ENCODE assay signal across 14 cellular contexts in the genomic region with DNA sequence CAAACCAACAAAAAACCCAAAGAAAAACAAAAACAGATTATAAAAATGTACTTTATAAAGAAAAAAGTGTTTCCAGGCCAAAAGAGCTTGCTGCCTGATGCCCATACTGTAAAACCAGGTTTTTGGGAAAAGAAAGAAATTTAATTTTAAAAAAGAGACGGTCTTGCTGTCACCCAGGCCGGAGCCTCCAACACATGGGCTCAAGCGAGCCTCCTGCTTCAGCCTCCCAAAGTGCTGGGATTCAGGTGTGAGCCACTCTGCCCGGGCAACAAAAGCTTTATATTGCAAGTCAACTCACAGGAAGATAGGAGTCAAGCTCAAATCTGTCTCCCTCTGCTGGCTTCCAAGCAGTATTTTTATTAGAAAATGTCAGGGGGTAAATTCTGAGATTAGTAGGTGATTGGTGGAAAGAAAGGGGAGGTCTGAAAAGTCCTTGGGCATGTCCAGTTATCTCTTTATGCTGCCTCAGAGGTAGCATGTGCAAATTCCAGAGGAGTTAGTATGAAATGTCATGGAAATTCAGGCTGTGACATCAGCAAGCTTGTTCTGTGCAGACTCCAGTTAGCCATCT. TPM values are rescaled to one million over a fixed set of nuclear protein-coding genes. Genes with fewer than 3 reads are reported as not detected.
A peak's percentile ranks its signal among the peaks of the same experiment; 100 is the strongest.
DNase-seq lines count a peak whose midpoint lies in the region; ATAC-seq, FAIRE-seq and TF ChIP-seq lines count a peak whose summit lies in the region.
"Had no signal": no experiment of that assay in that cellular context is flagged by ENCODE, and none has a peak within 500 bp of the region (broad histone marks: within the 10 kb centered on the region; RNA-seq: fewer than 3 reads in every experiment).

No MANE protein-coding gene starts in this region.

- H2AFZ ChIP-seq in mammary epithelial cell (ENCODE audit: low read depth, low read length), result no peak overlapping the region
- no peak overlapping the region for H2AFZ ChIP-seq in fibroblast of lung (ENCODE audit: low read length)

- BruUV-seq in MCF 10A (replicated peaks; lab: Mats Ljungman, UMichigan) (no TSS peak), mammary epithelial cell (replicated peaks; lab: Mats Ljungman, UMichigan) (no TSS peak)

- no peaks in the 10 kb centered on the region for H4K20me1 ChIP-seq in mammary epithelial cell (ENCODE audit: insufficient read depth, low read length)
- H4K20me1 ChIP-seq in fibroblast of lung (ENCODE audit: control insufficient read depth, extremely low read depth, insufficient read depth, low read length), result no peaks in the 10 kb centered on the region
- H4K20me1 ChIP-seq: BLaER1 treated with 17β-estradiol and CSF1 and Interleukin-3, amounts not matched to agents 10 nM and 100 nM had no signal

- intact Hi-C loops in MCF 10A (cut with micrococcal nuclease), result no loop called here
- intact Hi-C loops in mammary epithelial cell (cut with micrococcal nuclease), result loop anchor here (2.0 kb wide), 1 partner anchor 48 kb away; no protein-coding TSS in a partner anchor
- intact Hi-C loops in aorta (cut with DNase I), result no loop called here

- no peak for FAIRE-seq in GM12892 (lab: Jason Lieb, UNC)
- FAIRE-seq: GM12878 had no signal

- H3K9me3 ChIP-seq in mammary epithelial cell (replicated peaks; ENCODE audit: insufficient read depth, low read length), result no peaks in the 10 kb centered on the region
- H3K9me3 ChIP-seq in fibroblast of lung (ENCODE audit: control insufficient read depth, insufficient read depth, low read depth, low read length), result no peaks in the 10 kb centered on the region
- H3K9me3 ChIP-seq in aorta (ENCODE audit: control insufficient read depth, low read length), result no peaks in the 10 kb centered on the region
- H3K9me3 ChIP-seq: gastroesophageal sphincter had no signal

- H3K4me3 ChIP-seq in mammary epithelial cell (replicated peaks in 1 of 3; ENCODE audit: insufficient read depth in 1 of 3, low read depth in 2 of 3, low read length in 3 of 3) (no peak overlapping the region), fibroblast of lung (replicated peaks in 1 of 4; ENCODE audit: control extremely low read depth in 1 of 4, insufficient read depth in 1 of 4, low read depth in 3 of 4, low read length in 4 of 4) (no peak overlapping the region), aorta (ENCODE audit: low read length in 2 of 2) (no peak overlapping the region)
- H3K4me3 ChIP-seq: BLaER1 treated with 17β-estradiol and CSF1 and Interleukin-3, amounts not matched to agents 10 nM and 100 nM; gastroesophageal sphincter; GM12878 had no signal

- H3K4me1 ChIP-seq in mammary epithelial cell (ENCODE audit: insufficient read depth, low read length) (no peaks in the 10 kb centered on the region), fibroblast of lung (ENCODE audit: control insufficient read depth, extremely low read depth, insufficient read depth, low read length) (no peaks in the 10 kb centered on the region), aorta (ENCODE audit: control insufficient read depth in 1 of 2, insufficient read depth in 2 of 2, low read length in 2 of 2) (no peaks in the 10 kb centered on the region)
- H3K4me1 ChIP-seq: BLaER1 treated with 17β-estradiol and CSF1 and Interleukin-3, amounts not matched to agents 10 nM and 100 nM had no signal

- DNase-seq in MCF 10A (ENCODE audit: unreplicated experiment) (peak; percentile 16), mammary epithelial cell (no peak), OCI-M1 (lab: John Stamatoyannopoulos, UW) (peak; percentile 57), fibroblast of lung (ENCODE audit: low read depth in 2 of 2) (peak; percentile 10 to 31), GM12892 (ENCODE audit: insufficient read length) (no peak), aorta (no peak), NCI-H748 treated with DMSO at 0.1 percent for 48 hours (lab: John Stamatoyannopoulos, UW) (no peak), NCI-H510A (lab: John Stamatoyannopoulos, UW) (no peak)
- DNase-seq: activated T-cell treated with anti-CD3 and anti-CD28 coated beads, Interleukin-2, amount 50 U/mL, for 72 hours; NCI-H774 had no signal

- no peaks in the 10 kb centered on the region for H3K27me3 Mint-ChIP-seq in MCF 10A (ENCODE audit: insufficient read depth, unreplicated experiment)
- H3K27me3 Mint-ChIP-seq: central memory CD8-positive, alpha-beta T cell had no signal

- no peak for TF ChIP-seq CTCF in MCF 10A (IDR thresholded peaks at IDR 0.05; ENCODE audit: unreplicated experiment)
- peak in 1 of 2 donors; percentile 37 for TF ChIP-seq CTCF in mammary epithelial cell (conservative IDR thresholded peaks at IDR 0.05 in 1 of 2, IDR thresholded peaks at IDR 0.05 in 1 of 2; ENCODE audit: extremely low read depth in 1 of 2, insufficient read depth in 1 of 2, low read depth in 1 of 2, low read length in 2 of 2)
- peak in 1 of 2 donors; percentile 26 for TF ChIP-seq CTCF in fibroblast of lung (conservative IDR thresholded peaks at IDR 0.05 in 1 of 2, IDR thresholded peaks at IDR 0.05 in 1 of 2; ENCODE audit: low read depth in 1 of 2, low read length in 2 of 2)

- no peaks in the 10 kb centered on the region for H3K4me1 Mint-ChIP-seq in MCF 10A (ENCODE audit: insufficient read depth, unreplicated experiment)
- H3K4me1 Mint-ChIP-seq: central memory CD8-positive, alpha-beta T cell had no signal

- H3K4me2 ChIP-seq in mammary epithelial cell (ENCODE audit: insufficient read depth, low read depth, low read length) (no peak overlapping the region), fibroblast of lung (ENCODE audit: extremely low read depth, insufficient read depth, low read length) (no peak overlapping the region)
- H3K4me2 ChIP-seq: BLaER1 treated with 17β-estradiol and CSF1 and Interleukin-3, amounts not matched to agents 10 nM and 100 nM had no signal

- no peaks in the 10 kb centered on the region for H3K9me3 Mint-ChIP-seq in MCF 10A (ENCODE audit: unreplicated experiment)
- H3K9me3 Mint-ChIP-seq: central memory CD8-positive, alpha-beta T cell had no signal

- 96% methylated on average over 3 of the region's 4 CpGs for WGBS in mammary epithelial cell (ENCODE audit: low coverage, missing lambda C conversion rate)
- 97 to 100% methylated on average over 4 of the region's 4 CpGs for WGBS in aorta, 2 donors

- H3K36me3 ChIP-seq in mammary epithelial cell (ENCODE audit: insufficient read depth, low read length) (peaks cover 2% of the 10 kb centered on the region), fibroblast of lung (ENCODE audit: control insufficient read depth, insufficient read depth, low read length) (no peaks in the 10 kb centered on the region), aorta (ENCODE audit: control insufficient read depth in 1 of 2, insufficient read depth in 2 of 2, low read length in 1 of 2) (peaks cover 0 to 5% of the 10 kb centered on the region in 2 donors)

- no peak overlapping the region for H3K27ac Mint-ChIP-seq in MCF 10A (ENCODE audit: low read depth, unreplicated experiment)
- H3K27ac Mint-ChIP-seq: activated T-cell treated with anti-CD3 and anti-CD28 coated beads, Interleukin-2, amount 50 U/mL, for 72 hours had no signal

- dilution Hi-C loops in mammary epithelial cell (cut with HindIII; ENCODE audit: low sequenced_read_pairs), result no loop called here

- CTCF ChIA-PET in MCF 10A (lab: Yijun Ruan, JAX) (interaction anchor here (0.6 to 2.8 kb wide), 7 partner anchors 9 to 645 kb away, joined by 3 to 16 read pairs (median 3); no protein-coding TSS in a partner anchor), mammary epithelial cell (lab: Charles Lee; ENCODE audit: low non-redundant PET) (interaction anchor here (0.5 to 0.6 kb wide), 2 partner anchors 48 to 1084 kb away, joined by 3 to 4 read pairs; no protein-coding TSS in a partner anchor)

- H3K9ac ChIP-seq in mammary epithelial cell (ENCODE audit: insufficient read depth, low read length) (no peak overlapping the region), fibroblast of lung (ENCODE audit: insufficient read depth, low read length) (no peak overlapping the region)
- H3K9ac ChIP-seq: BLaER1 treated with 17β-estradiol and CSF1 and Interleukin-3, amounts not matched to agents 10 nM and 100 nM had no signal

- H3K27ac ChIP-seq in mammary epithelial cell (ENCODE audit: insufficient read depth, low read depth, low read length) (no peak overlapping the region), fibroblast of lung (ENCODE audit: insufficient read depth, low read length) (no peak overlapping the region), aorta (ENCODE audit: low read depth in 1 of 2, low read length in 2 of 2) (no peak overlapping the region)
- H3K27ac ChIP-seq: BLaER1 treated with 17β-estradiol and CSF1 and Interleukin-3, amounts not matched to agents 10 nM and 100 nM; gastroesophageal sphincter had no signal

- H3K4me3 Mint-ChIP-seq in MCF 10A (ENCODE audit: unreplicated experiment), result no peak overlapping the region
- H3K4me3 Mint-ChIP-seq: activated T-cell treated with anti-CD3 and anti-CD28 coated beads, Interleukin-2, amount 50 U/mL, for 72 hours; central memory CD8-positive, alpha-beta T cell had no signal

- H3K36me3 Mint-ChIP-seq in MCF 10A (ENCODE audit: insufficient read depth, unreplicated experiment), result peaks cover 55% of the 10 kb centered on the region

- POLR2A ChIA-PET in MCF 10A (lab: Yijun Ruan, JAX), result interaction anchor here (1.0 kb wide), 1 partner anchor 39 kb away, joined by 3 read pairs; no protein-coding TSS in a partner anchor

- ATAC-seq in aorta (ENCODE audit: low FRiP score), result no peak
- ATAC-seq: activated T-cell treated with anti-CD3 and anti-CD28 coated beads, Interleukin-2, amount 50 U/mL, for 72 hours; gastroesophageal sphincter; GM12878 had no signal

- H3K79me2 ChIP-seq in mammary epithelial cell (ENCODE audit: insufficient read depth, low read length) (no peaks in the 10 kb centered on the region), fibroblast of lung (ENCODE audit: control insufficient read depth, insufficient read depth, low read length) (no peaks in the 10 kb centered on the region)

- H3K27me3 ChIP-seq in mammary epithelial cell (ENCODE audit: insufficient read depth, low read length), result no peaks in the 10 kb centered on the region
- no peaks in the 10 kb centered on the region for H3K27me3 ChIP-seq in fibroblast of lung (ENCODE audit: control insufficient read depth, insufficient read depth, low read length)
- no peaks in the 10 kb centered on the region for H3K27me3 ChIP-seq in aorta (ENCODE audit: control insufficient read depth in 1 of 2, insufficient read depth in 2 of 2, low read length in 1 of 2)
- H3K27me3 ChIP-seq: BLaER1 treated with 17β-estradiol and CSF1 and Interleukin-3, amounts not matched to agents 10 nM and 100 nM; gastroesophageal sphincter had no signal

- no peak for TF ChIP-seq POLR2A in GM12892 (IDR thresholded peaks at IDR 0.05; ENCODE audit: low read depth, low read length)

- in situ Hi-C loops in mammary epithelial cell (cut with MboI; ENCODE audit: low sequenced_read_pairs in 2 of 2), result no loop called here

RNA-seq across cellular contexts. Expression of gene MGST2, which starts 39.4 kb away (rescaled TPM):
- 27.5 and 41.5 TPM in 2 replicates for total RNA-seq in MCF 10A (2022)
- total RNA-seq in mammary epithelial cell, result 10 to 100 TPM; 14.7 to 15.8 TPM
- polyA plus RNA-seq in mammary epithelial cell, result 36.6 TPM
- polyA minus RNA-seq in mammary epithelial cell, result 18.2 TPM
- 4.6 and 5.3 TPM in 2 replicates for total RNA-seq in fibroblast of lung
- 3.1 and 20.1 TPM in 2 replicates for polyA plus RNA-seq in fibroblast of lung
- polyA plus RNA-seq in fibroblast of lung (2012), result 2.9 and 15.5 TPM in 2 replicates
- polyA minus RNA-seq in fibroblast of lung (ENCODE audit: low replicate concordance), result 0.48 and 2.6 TPM in 2 replicates
- 7.4 TPM for polyA plus RNA-seq in GM12892 (2012; ENCODE audit: missing spikeins)
- 10 to 100 TPM; 41.3 to 48.7 TPM for total RNA-seq in aorta
- polyA plus RNA-seq in aorta, result 10 to 100 TPM; 36.0 to 48.0 TPM

Comparison
In these comparisons a context has a peak if more than half of its experiments do, and no peak if none do; other contexts are left out.
1. DNase-seq: peak in MCF 10A (single experiment), OCI-M1 (single experiment) and fibroblast of lung (2 of 2); none in mammary epithelial cell (single experiment), GM12892 (single experiment), aorta (0 of 2), NCI-H748 treated with DMSO at 0.1 percent for 48 hours (single experiment) and NCI-H510A (single experiment).